In genomic region chr6:14726816-14727493, GRCh38 we compare ENCODE assay signal across 16 cellular contexts.
DNase-seq lines count a peak whose midpoint lies in the region; ATAC-seq, FAIRE-seq and TF ChIP-seq lines count a peak whose summit lies in the region.
"Had no signal": no experiment of that assay in that cellular context is flagged by ENCODE, and none has a peak within 500 bp of the region (broad histone marks: within the 10 kb centered on the region; RNA-seq: fewer than 3 reads in every experiment).

No MANE protein-coding gene starts in this region.

- 85% methylated on average over 7 of the region's 7 CpGs for WGBS in A549 (ENCODE audit: missing lambda C conversion rate)

- H3K4me1 ChIP-seq in A549 (peaks cover 14% of the 10 kb centered on the region; the same call in 2 of the 3 replicates), HCT116 (ENCODE audit: control insufficient read depth in 1 of 2, insufficient read depth in 2 of 2, low read length in 2 of 2) (peaks cover 0 to 20% of the 10 kb centered on the region in 2 experiments; a peak in 2 of 4 replicates), HAP-1 (no peaks in the 10 kb centered on the region)

- RAD21 ChIA-PET in HCT116 (lab: Charles Lee; ENCODE audit: low non-redundant PET in 1 of 2, low total read pairs in 2 of 2, uncharacterized antibody in 2 of 2, unreplicated experiment in 2 of 2): no interaction called here

- no TSS peak for BruUV-seq in HCT116 (replicated peaks; lab: Mats Ljungman, UMichigan)

- no peaks in the 10 kb centered on the region for H3K36me3 ChIP-seq in HCT116 (ENCODE audit: control insufficient read depth in 1 of 2, insufficient read depth in 2 of 2, low read length in 2 of 2)
- no peaks in the 10 kb centered on the region for H3K36me3 ChIP-seq in HAP-1 (replicated peaks)

- no peak overlapping the region for H2AFZ ChIP-seq in HCT116 (ENCODE audit: low read depth, low read length, poor library complexity, severe bottlenecking)

- no peak overlapping the region for H3K9ac ChIP-seq in HCT116 (ENCODE audit: low read length)

- TF ChIP-seq RAD21 in A549 (conservative IDR thresholded peaks at IDR 0.05 in 1 of 2, IDR thresholded peaks at IDR 0.05 in 1 of 2) (no peak), HCT116 (IDR thresholded peaks at IDR 0.05; ENCODE audit: low read depth) (no peak)

- CTCF ChIA-PET in A549 (lab: Yijun Ruan, JAX): no interaction called here
- CTCF ChIA-PET in HCT116 (lab: Charles Lee): no interaction called here

- intact Hi-C loops in HCT116 (cut with micrococcal nuclease): no loop called here

- POLR2A ChIA-PET in A549 (lab: Yijun Ruan, JAX) (no interaction called here), HCT116 (lab: Charles Lee) (interaction anchor here (1.0 kb wide), 1 partner anchor 10 kb away, joined by 3 read pairs; no protein-coding TSS in a partner anchor)

- H3K27ac ChIP-seq in A549: no peak overlapping the region
- no peak overlapping the region for H3K27ac ChIP-seq in HCT116 (ENCODE audit: low read depth, low read length)
- H3K27ac ChIP-seq: epithelial cell of prostate had no signal

- TF ChIP-seq CTCF in A549 (IDR thresholded peaks at IDR 0.05): no peak
- no peak for TF ChIP-seq CTCF in HCT116 (IDR thresholded peaks at IDR 0.05 in 2 of 3, conservative IDR thresholded peaks at IDR 0.05 in 1 of 3; ENCODE audit: borderline replicate concordance in 1 of 3, insufficient read depth in 1 of 3, low read depth in 2 of 3, low read length in 2 of 3)
- no peak for TF ChIP-seq CTCF in fibroblast of villous mesenchyme (IDR thresholded peaks at IDR 0.05; ENCODE audit: insufficient read depth, low read depth, low read length)

- ATAC-seq in A549: no peak
- no peak for ATAC-seq in HCT116
- no peak for ATAC-seq in HG03045 (IDR thresholded peaks at IDR 0.05; ENCODE audit: unreplicated experiment)
- no peak for ATAC-seq in GM18502 (IDR thresholded peaks at IDR 0.05; ENCODE audit: poor library complexity, unreplicated experiment)

- H3K79me2 ChIP-seq in HCT116 (ENCODE audit: insufficient read depth, low read length): no peaks in the 10 kb centered on the region

- no peaks in the 10 kb centered on the region for H3K9me2 ChIP-seq in HCT116 (ENCODE audit: insufficient read depth)

- DNase-seq in A549 (ENCODE audit: low read depth in 1 of 2, low spot score in 1 of 2) (no peak), HCT116 (ENCODE audit: low read depth, low spot score) (no peak), SIG-M5 (lab: John Stamatoyannopoulos, UW) (peak; percentile 41), fibroblast of villous mesenchyme (ENCODE audit: low read depth) (peak; percentile 76), HAP-1 (ENCODE audit: low spot score in 2 of 2) (no peak), NCI-H2171 treated with DMSO at 0.1 percent for 48 hours (lab: John Stamatoyannopoulos, UW) (no peak)
- DNase-seq: activated CD4-positive, CD25-positive, alpha-beta regulatory T cell treated with anti-CD3 and anti-CD28 coated beads, Interleukin-2, amount 50 U/mL, for 72 hours; activated effector memory CD4-positive, alpha-beta T cell treated with anti-CD3 and anti-CD28 coated beads, Interleukin-2, amount 50 U/mL, for 16 hours; aorta; DMS 273 treated with DMSO at 0.1 percent for 48 hours; NCI-H1930; NCI-H524 had no signal

- H3K4me3 ChIP-seq in A549: no peak overlapping the region
- no peak overlapping the region for H3K4me3 ChIP-seq in HCT116 (replicated peaks in 1 of 2; ENCODE audit: low read depth in 1 of 2, low read length in 2 of 2)
- H3K4me3 ChIP-seq in fibroblast of villous mesenchyme (ENCODE audit: low read depth, low read length): no peak overlapping the region
- no peak overlapping the region for H3K4me3 ChIP-seq in HAP-1

- no peak for TF ChIP-seq EP300 in A549 (IDR thresholded peaks at IDR 0.05)

- no peak for FAIRE-seq in A549 (lab: Jason Lieb, UNC)
- FAIRE-seq: GM18507 had no signal

- in situ Hi-C loops in HAP-1 (cut with MboI; ENCODE audit: low sequenced_read_pairs): no loop called here

- H3K27me3 ChIP-seq in HCT116 (ENCODE audit: insufficient read depth, low read length) (no peaks in the 10 kb centered on the region), HAP-1 (ENCODE audit: low read depth) (no peaks in the 10 kb centered on the region)

- no peak for TF ChIP-seq POLR2A in A549 (IDR thresholded peaks at IDR 0.05; ENCODE audit: low read length)
- TF ChIP-seq POLR2A in HCT116 (IDR thresholded peaks at IDR 0.05; ENCODE audit: borderline replicate concordance, extremely low read depth, insufficient read depth, insufficient read length): no peak

- H4K20me1 ChIP-seq in HCT116 (ENCODE audit: insufficient read depth): no peaks in the 10 kb centered on the region

- H3K9me3 ChIP-seq in A549 (no peaks in the 10 kb centered on the region), HCT116 (ENCODE audit: control insufficient read depth in 1 of 2, insufficient read depth in 1 of 2, low read depth in 1 of 2, low read length in 2 of 2) (no peaks in the 10 kb centered on the region), HAP-1 (no peaks in the 10 kb centered on the region)

- H3K4me2 ChIP-seq in A549 (no peak overlapping the region), HCT116 (ENCODE audit: low read length) (no peak overlapping the region)

TF ChIP-seq in A549, 52 proteins besides CTCF, POLR2A, EP300 and RAD21:
- TF ChIP-seq CEBPB (IDR thresholded peaks at IDR 0.05): peak; percentile 51 to 78; a peak in 3 of 4 replicates
- TF ChIP-seq TFCP2L1 (CRISPR knock-in tag; IDR thresholded peaks at IDR 0.05): no peak

TF ChIP-seq in HCT116, 20 proteins besides CTCF, POLR2A, EP300 and RAD21:
- TF ChIP-seq CEBPB (IDR thresholded peaks at IDR 0.05; ENCODE audit: low read depth) (0 out of 2 replicates have a peak, but pooled peaks have one; percentile 34), ZFX (IDR thresholded peaks at IDR 0.05) (no peak), TCF7L2 (IDR thresholded peaks at IDR 0.05; ENCODE audit: borderline replicate concordance, extremely low read depth, insufficient read depth, insufficient read length) (no peak), FOSL1 (IDR thresholded peaks at IDR 0.05; ENCODE audit: low read depth) (no peak), EZH2 (IDR thresholded peaks at IDR 0.05) (no peak), ATF3 (IDR thresholded peaks at IDR 0.05) (no peak), ZNF274 (IDR thresholded peaks at IDR 0.05; ENCODE audit: low read depth, low read length) (no peak)

Comparison
In these comparisons a context has a peak if more than half of its experiments do, and no peak if none do; other contexts are left out.
1. DNase-seq: peak in SIG-M5 (single experiment) and fibroblast of villous mesenchyme (single experiment); none in A549 (0 of 2), HCT116 (single experiment), HAP-1 (0 of 2) and NCI-H2171 treated with DMSO at 0.1 percent for 48 hours (single experiment).
2. Of the 6 proteins assayed by ChIP-seq in both A549 and HCT116: peak only in A549: none; only in HCT116: none; in both: CEBPB; in neither: 5.